ENCODE assay signal across 8 cellular contexts in genomic region chr6:89080281-89081128, GRCh38. TPM values are rescaled to one million over a fixed set of nuclear protein-coding genes. Genes with fewer than 3 reads are reported as not detected.
DNase-seq lines count a peak whose midpoint lies in the region; ATAC-seq lines count a peak whose summit lies in the region.

PNRC1 (plus strand) TSS chr6:89080751; CDS start chr6:89080895, 144 bp downstream.

- H3K4me1 ChIP-seq in BLaER1 treated with 17β-estradiol and CSF1 and Interleukin-3, amounts not matched to agents 10 nM and 100 nM = peaks cover 10 to 33% (median 24%) of the 10 kb centered on the region in 10 experiments; a peak in 19 of 20 replicates

- no peaks in the 10 kb centered on the region for H3K9me3 ChIP-seq in BLaER1 treated with 17β-estradiol and CSF1 and Interleukin-3, amounts not matched to agents 10 nM and 100 nM (replicated peaks in 1 of 11)

- H3K9ac ChIP-seq in BLaER1 treated with 17β-estradiol and CSF1 and Interleukin-3, amounts not matched to agents 10 nM and 100 nM = peak within 1 kb of the TSS; percentile 96 to 100 (median 99)

- peaks cover 36 to 42% (median 39%) of the 10 kb centered on the region in 11 experiments for H4K20me1 ChIP-seq in BLaER1 treated with 17β-estradiol and CSF1 and Interleukin-3, amounts not matched to agents 10 nM and 100 nM

- peaks cover 10 to 34% (median 30%) of the 10 kb centered on the region in 11 experiments for H3K36me3 ChIP-seq in BLaER1 treated with 17β-estradiol and CSF1 and Interleukin-3, amounts not matched to agents 10 nM and 100 nM

- peak; percentile 99 for DNase-seq in NCI-H748 (lab: John Stamatoyannopoulos, UW; ENCODE audit: unreplicated experiment)
- peak; percentile 100 for DNase-seq in activated CD4-positive, alpha-beta T cell treated with anti-CD3 and anti-CD28 coated beads, Interleukin-2, amount 50 U/mL, for 1 hour
- peak; percentile 99 for DNase-seq in dedifferentiated amniotic fluid mesenchymal stem cell (ENCODE audit: extremely low spot score)
- DNase-seq in left lobe of liver (ENCODE audit: low spot score) = peak; percentile 100
- peak; percentile 100 for DNase-seq in stimulated activated CD4-positive, alpha-beta T cell treated with anti-CD3 and anti-CD28 coated beads, Interleukin-2, amount 100 ng/mL, for 4 hours (ENCODE audit: low read depth)

- peak within 1 kb of the TSS; percentile 82 to 96 (median 89) for H3K4me3 ChIP-seq in BLaER1 treated with 17β-estradiol and CSF1 and Interleukin-3, amounts not matched to agents 10 nM and 100 nM

- H3K4me2 ChIP-seq in BLaER1 treated with 17β-estradiol and CSF1 and Interleukin-3, amounts not matched to agents 10 nM and 100 nM = peak within 1 kb of the TSS; percentile 66 to 79 (median 76)

- H3K27ac ChIP-seq in BLaER1 treated with 17β-estradiol and CSF1 and Interleukin-3, amounts not matched to agents 10 nM and 100 nM = peak within 1 kb of the TSS; percentile 92 to 99 (median 99)

- H3K27me3 ChIP-seq in BLaER1 treated with 17β-estradiol and CSF1 and Interleukin-3, amounts not matched to agents 10 nM and 100 nM = no peaks in the 10 kb centered on the region

- peak; percentile 66 for ATAC-seq in GM19351 (IDR thresholded peaks at IDR 0.05; ENCODE audit: unreplicated experiment)
- ATAC-seq in HG03521 (IDR thresholded peaks at IDR 0.05; ENCODE audit: unreplicated experiment) = peak; percentile 67
- ATAC-seq in left lobe of liver = peak; percentile 83

RNA-seq across cellular contexts. Expression of gene PNRC1, which starts in this region (rescaled TPM):
- 58.2 TPM for total RNA-seq in left lobe of liver

Comparison
In these comparisons a context has a peak if more than half of its experiments do, and no peak if none do; other contexts are left out.
1. Peak in every context shown above with its lines: DNase-seq, ATAC-seq, H3K4me3 ChIP-seq and H3K27ac ChIP-seq.